14 cellular contexts compared by ENCODE assay signal in genomic region chr5:59583151-59583809, GRCh38.
DNase-seq lines count a peak whose midpoint lies in the region; ATAC-seq and TF ChIP-seq lines count a peak whose summit lies in the region.
"Had no signal": no experiment of that assay in that cellular context is flagged by ENCODE, and none has a peak within 500 bp of the region (broad histone marks: within the 10 kb centered on the region; RNA-seq: fewer than 3 reads in every experiment).

No MANE protein-coding gene starts in this region.

- CTCF ChIA-PET in activated CD8-positive, alpha-beta T cell treated with anti-CD3 and anti-CD28 coated beads for 36 hours (lab: Charles Lee): no interaction called here

- 33% methylated on average over 2 of the region's 2 CpGs for WGBS in hepatocyte (ENCODE audit: low lambda C conversion rate, missing lambda C conversion rate)
- 42 to 65% (median 56%) methylated on average over 2 of the region's 2 CpGs for WGBS in psoas muscle, 3 donors

- ATAC-seq in psoas muscle: no peak
- no peak for ATAC-seq in activated CD8-positive, alpha-beta T cell treated with anti-CD3 and anti-CD28 coated beads for 36 hours

- H3K4me1 ChIP-seq in hepatocyte (ENCODE audit: insufficient read depth) (peaks cover 25% of the 10 kb centered on the region), psoas muscle (peaks cover 36% of the 10 kb centered on the region)
- H3K4me1 ChIP-seq: BLaER1 had no signal

- no peaks in the 10 kb centered on the region for H3K36me3 Mint-ChIP-seq in activated CD8-positive, alpha-beta T cell treated with anti-CD3 and anti-CD28 coated beads for 36 hours (ENCODE audit: low read depth)
- H3K36me3 Mint-ChIP-seq: activated naive CD8-positive, alpha-beta T cell treated with anti-CD3 and anti-CD28 coated beads, Interleukin-2, amount 10 ng/mL, durations not matched to agents 7 days and 5 days had no signal

- H3K36me3 ChIP-seq in hepatocyte (replicated peaks; ENCODE audit: insufficient read depth, low read depth) (no peaks in the 10 kb centered on the region), psoas muscle (ENCODE audit: insufficient read depth in 1 of 2, low read depth in 1 of 2) (no peaks in the 10 kb centered on the region)
- H3K36me3 ChIP-seq: BLaER1, left ventricle myocardium inferior had no signal

- intact Hi-C loops in psoas muscle (cut with DNase I): loop anchor here in 1 of 2 donors (5.0 kb wide), 1 partner anchor 41 kb away; no protein-coding TSS in a partner anchor
- intact Hi-C loops in activated CD8-positive, alpha-beta T cell treated with anti-CD3 and anti-CD28 coated beads for 36 hours (cut with micrococcal nuclease): no loop called here

- H3K27ac ChIP-seq in hepatocyte (peak overlapping the region; percentile 10), psoas muscle (peak overlapping the region; percentile 84)
- H3K27ac ChIP-seq: BLaER1, epithelial cell of prostate, left ventricle myocardium inferior had no signal

- no peaks in the 10 kb centered on the region for H3K9me3 Mint-ChIP-seq in activated CD8-positive, alpha-beta T cell treated with anti-CD3 and anti-CD28 coated beads for 36 hours
- H3K9me3 Mint-ChIP-seq: activated naive CD8-positive, alpha-beta T cell treated with anti-CD3 and anti-CD28 coated beads, Interleukin-2, amount 10 ng/mL, durations not matched to agents 7 days and 5 days; activated T-cell treated with anti-CD3 and anti-CD28 coated beads, Interleukin-2, amount 50 U/mL, for 24 hours had no signal

- POLR2A ChIA-PET in activated CD8-positive, alpha-beta T cell treated with anti-CD3 and anti-CD28 coated beads for 36 hours (lab: Charles Lee): interaction anchor here (0.6 kb wide), 1 partner anchor 768 kb away, joined by 3 read pairs; no protein-coding TSS in a partner anchor

- H3K9me3 ChIP-seq in hepatocyte (ENCODE audit: low read depth): no peaks in the 10 kb centered on the region
- no peaks in the 10 kb centered on the region for H3K9me3 ChIP-seq in psoas muscle
- H3K9me3 ChIP-seq: BLaER1, left ventricle myocardium inferior had no signal

- no peak overlapping the region for H3K4me3 Mint-ChIP-seq in activated CD8-positive, alpha-beta T cell treated with anti-CD3 and anti-CD28 coated beads for 36 hours
- H3K4me3 Mint-ChIP-seq: activated naive CD8-positive, alpha-beta T cell treated with anti-CD3 and anti-CD28 coated beads, Interleukin-2, amount 10 ng/mL, durations not matched to agents 7 days and 5 days; activated T-cell treated with anti-CD3 and anti-CD28 coated beads, Interleukin-2, amount 50 U/mL, for 24 hours; central memory CD8-positive, alpha-beta T cell had no signal

- peak overlapping the region; percentile 59 for H3K4me2 ChIP-seq in hepatocyte
- H3K4me2 ChIP-seq: BLaER1 had no signal

- peaks cover 23% of the 10 kb centered on the region for H3K27me3 Mint-ChIP-seq in activated CD8-positive, alpha-beta T cell treated with anti-CD3 and anti-CD28 coated beads for 36 hours

- peaks cover 8% of the 10 kb centered on the region for H3K79me2 ChIP-seq in hepatocyte

- DNase-seq in DMS79 (lab: John Stamatoyannopoulos, UW): peak; percentile 52
- DNase-seq in OCI-M1 (lab: John Stamatoyannopoulos, UW): peak; percentile 50
- peak; percentile 18 for DNase-seq in hepatocyte (ENCODE audit: low spot score)
- no peak for DNase-seq in psoas muscle
- no peak for DNase-seq in dedifferentiated amniotic fluid mesenchymal stem cell (ENCODE audit: extremely low spot score)
- no peak for DNase-seq in activated CD8-positive, alpha-beta T cell treated with anti-CD3 and anti-CD28 coated beads for 36 hours
- no peak for DNase-seq in NCI-H748 (lab: John Stamatoyannopoulos, UW; ENCODE audit: unreplicated experiment)
- DNase-seq: activated CD4-positive, alpha-beta T cell treated with anti-CD3 and anti-CD28 coated beads for 48 hours; activated naive CD8-positive, alpha-beta T cell treated with anti-CD3 and anti-CD28 coated beads, Interleukin-2, amount 10 ng/mL, durations not matched to agents 7 days and 5 days; activated T-cell treated with anti-CD3 and anti-CD28 coated beads, Interleukin-2, amount 50 U/mL, for 24 hours; left ventricle myocardium inferior had no signal

- TF ChIP-seq CTCF in hepatocyte (IDR thresholded peaks at IDR 0.05; ENCODE audit: poor library complexity): no peak
- no peak for TF ChIP-seq CTCF in psoas muscle (IDR thresholded peaks at IDR 0.05)
- no peak for TF ChIP-seq CTCF in activated CD8-positive, alpha-beta T cell treated with anti-CD3 and anti-CD28 coated beads for 36 hours (IDR thresholded peaks at IDR 0.05)

- no peaks in the 10 kb centered on the region for H3K9me2 ChIP-seq in hepatocyte (replicated peaks; ENCODE audit: insufficient read depth)

- H4K20me1 ChIP-seq in hepatocyte (ENCODE audit: insufficient read depth, poor library complexity, severe bottlenecking): no peaks in the 10 kb centered on the region
- H4K20me1 ChIP-seq: BLaER1 had no signal

- H3K27ac Mint-ChIP-seq in activated CD8-positive, alpha-beta T cell treated with anti-CD3 and anti-CD28 coated beads for 36 hours: no peak overlapping the region
- H3K27ac Mint-ChIP-seq: activated naive CD8-positive, alpha-beta T cell treated with anti-CD3 and anti-CD28 coated beads, Interleukin-2, amount 10 ng/mL, durations not matched to agents 7 days and 5 days; activated T-cell treated with anti-CD3 and anti-CD28 coated beads, Interleukin-2, amount 50 U/mL, for 24 hours had no signal

- H3K4me3 ChIP-seq in hepatocyte (no peak overlapping the region), psoas muscle (peak overlapping the region; percentile 77)
- H3K4me3 ChIP-seq: BLaER1, left ventricle myocardium inferior had no signal

- no peak overlapping the region for H2AFZ ChIP-seq in hepatocyte

- no peaks in the 10 kb centered on the region for H3K4me1 Mint-ChIP-seq in activated CD8-positive, alpha-beta T cell treated with anti-CD3 and anti-CD28 coated beads for 36 hours (ENCODE audit: low read depth)
- H3K4me1 Mint-ChIP-seq: activated naive CD8-positive, alpha-beta T cell treated with anti-CD3 and anti-CD28 coated beads, Interleukin-2, amount 10 ng/mL, durations not matched to agents 7 days and 5 days; central memory CD8-positive, alpha-beta T cell had no signal

- H3K27me3 ChIP-seq in hepatocyte: no peaks in the 10 kb centered on the region
- H3K27me3 ChIP-seq in psoas muscle (ENCODE audit: insufficient read depth in 3 of 3, low read length in 2 of 3): no peaks in the 10 kb centered on the region
- H3K27me3 ChIP-seq: BLaER1 had no signal

Comparison
In these comparisons a context has a peak if more than half of its experiments do, and no peak if none do; other contexts are left out.
1. DNase-seq: peak in DMS79 (single experiment), OCI-M1 (single experiment) and hepatocyte (single experiment); none in psoas muscle (0 of 2), dedifferentiated amniotic fluid mesenchymal stem cell (single experiment), activated CD8-positive, alpha-beta T cell treated with anti-CD3 and anti-CD28 coated beads for 36 hours (single experiment) and NCI-H748 (single experiment).